In genomic region chr4:3339566-3339965, GRCh38 we compare ENCODE assay signal across 15 cellular contexts. TPM values are rescaled to one million over a fixed set of nuclear protein-coding genes. Genes with fewer than 3 reads are reported as not detected.
DNase-seq lines count a peak whose midpoint lies in the region; ATAC-seq and TF ChIP-seq lines count a peak whose summit lies in the region.
"Had no signal": no experiment of that assay in that cellular context is flagged by ENCODE, and none has a peak within 500 bp of the region (broad histone marks: within the 10 kb centered on the region; RNA-seq: fewer than 3 reads in every experiment).

No MANE protein-coding gene starts in this region.

- 95% methylated on average over 3 of the region's 3 CpGs for WGBS in SK-N-SH (ENCODE audit: low lambda C conversion rate)

- H3K4me1 Mint-ChIP-seq in endothelial cell (ENCODE audit: unreplicated experiment) (peaks cover 43% of the 10 kb centered on the region), type B pancreatic cell (ENCODE audit: unreplicated experiment) (peaks cover 47% of the 10 kb centered on the region)

- ATAC-seq in Right ventricle myocardium superior (ENCODE audit: poor library complexity) = no peak

- no peak for TF ChIP-seq EP300 in SK-N-SH (IDR thresholded peaks at IDR 0.05; ENCODE audit: borderline replicate concordance in 1 of 2, low read depth in 1 of 2, low read length in 1 of 2)

- no peak overlapping the region for H3K27ac ChIP-seq in SK-N-SH (ENCODE audit: low read depth in 2 of 2, low read length in 1 of 2)
- H3K27ac ChIP-seq: HL-60, PC-9 had no signal

- DNase-seq in Right ventricle myocardium superior = peak; percentile 6
- DNase-seq in cardiac septum (ENCODE audit: low spot score) = no peak
- no peak for DNase-seq in SK-N-SH
- no peak for DNase-seq in endothelial cell (ENCODE audit: low spot score)
- DNase-seq in type B pancreatic cell (ENCODE audit: extremely low spot score, unreplicated experiment) = no peak
- DNase-seq in NCI-H146 treated with DMSO at 0.1 percent for 48 hours (lab: John Stamatoyannopoulos, UW; ENCODE audit: unreplicated experiment) = no peak
- DNase-seq in SHP77 (lab: John Stamatoyannopoulos, UW) = no peak
- DNase-seq: Calu3; CD4-positive, alpha-beta memory T cell; DMS53; NCI-H1436; NCI-H2029 treated with DMSO at 0.1 percent for 48 hours; NCI-H524; PC-9 had no signal

- H3K4me2 ChIP-seq in SK-N-SH = no peak overlapping the region
- H3K4me2 ChIP-seq: PC-9 had no signal

- H3K27ac Mint-ChIP-seq in endothelial cell (ENCODE audit: unreplicated experiment) = peak overlapping the region; percentile 39
- H3K27ac Mint-ChIP-seq in type B pancreatic cell = peak overlapping the region; percentile 45

- no peak overlapping the region for H2AFZ ChIP-seq in SK-N-SH (ENCODE audit: low read depth)
- H2AFZ ChIP-seq: PC-9 had no signal

- no peaks in the 10 kb centered on the region for H3K9me3 ChIP-seq in SK-N-SH

- no peaks in the 10 kb centered on the region for H3K36me3 ChIP-seq in SK-N-SH (replicated peaks in 1 of 2; ENCODE audit: control insufficient read depth in 1 of 2, insufficient read depth in 2 of 2, low read length in 1 of 2)

- H3F3A ChIP-seq in SK-N-SH (replicated peaks; ENCODE audit: insufficient read depth) = peaks cover under 1% of the 10 kb centered on the region

- H4K20me1 ChIP-seq in SK-N-SH (ENCODE audit: insufficient read depth) = peaks cover 32% of the 10 kb centered on the region; the same call in 1 of the 2 replicates

- H3K4me3 Mint-ChIP-seq in endothelial cell (ENCODE audit: unreplicated experiment) (no peak overlapping the region), type B pancreatic cell (no peak overlapping the region)
- H3K4me3 Mint-ChIP-seq: CD4-positive, alpha-beta memory T cell had no signal

- intact Hi-C loops in Right ventricle myocardium superior (cut with DNase I) (no loop called here), cardiac septum (cut with DNase I) (no loop called here)

- no peaks in the 10 kb centered on the region for H3K9me2 ChIP-seq in SK-N-SH

- H3K9me3 Mint-ChIP-seq in endothelial cell (ENCODE audit: unreplicated experiment) = no peaks in the 10 kb centered on the region
- H3K9me3 Mint-ChIP-seq in type B pancreatic cell = no peaks in the 10 kb centered on the region
- H3K9me3 Mint-ChIP-seq: CD4-positive, alpha-beta memory T cell had no signal

- CTCF ChIA-PET in SK-N-SH (lab: Yijun Ruan, JAX) = no interaction called here

- H3K79me2 ChIP-seq in SK-N-SH (ENCODE audit: insufficient read depth) = peaks cover 59% of the 10 kb centered on the region

- no peaks in the 10 kb centered on the region; a peak in 2 of 4 replicates for H3K4me1 ChIP-seq in SK-N-SH (ENCODE audit: control insufficient read depth in 1 of 2, insufficient read depth in 2 of 2, low read depth in 1 of 2, low read length in 1 of 2)

- H3K9ac ChIP-seq in SK-N-SH = no peak overlapping the region

- POLR2A ChIA-PET in SK-N-SH (lab: Yijun Ruan, JAX) = no interaction called here

- H3K36me3 Mint-ChIP-seq in endothelial cell (ENCODE audit: low read depth, unreplicated experiment) (peaks cover 28% of the 10 kb centered on the region), type B pancreatic cell (peaks cover 9% of the 10 kb centered on the region)

- H3K4me3 ChIP-seq in SK-N-SH (ENCODE audit: low read depth in 2 of 2, low read length in 1 of 2) = no peak overlapping the region
- H3K4me3 ChIP-seq: PC-9 had no signal

- H3K27me3 Mint-ChIP-seq in endothelial cell (ENCODE audit: unreplicated experiment) = peaks cover 3% of the 10 kb centered on the region
- H3K27me3 Mint-ChIP-seq in type B pancreatic cell = no peaks in the 10 kb centered on the region

- TF ChIP-seq RAD21 in SK-N-SH (IDR thresholded peaks at IDR 0.05; ENCODE audit: low read length) = no peak

- no peak for TF ChIP-seq CTCF in SK-N-SH (IDR thresholded peaks at IDR 0.05)
- TF ChIP-seq CTCF in endothelial cell (IDR thresholded peaks at IDR 0.05; ENCODE audit: unreplicated experiment) = no peak
- TF ChIP-seq CTCF in type B pancreatic cell (conservative IDR thresholded peaks at IDR 0.05) = no peak

- H3K27me3 ChIP-seq in SK-N-SH (ENCODE audit: insufficient read depth) = no peaks in the 10 kb centered on the region

TF ChIP-seq in SK-N-SH, 30 proteins besides CTCF, POLR2A, EP300 and RAD21:
- TF ChIP-seq ZBTB33 (IDR thresholded peaks at IDR 0.05; ENCODE audit: borderline replicate concordance, low read depth) (no peak), RFX5 (IDR thresholded peaks at IDR 0.05; ENCODE audit: low read length) (peak; percentile 72; the same call in 1 of the 2 replicates)

RNA-seq across cellular contexts. Expression of gene RGS12, which starts 46.7 kb away (rescaled TPM):
- total RNA-seq in Right ventricle myocardium superior (15.8 TPM), cardiac septum (19.1 TPM), endothelial cell (ENCODE audit: unreplicated experiment) (116 TPM), type B pancreatic cell (ENCODE audit: low replicate concordance) (35.7 and 67.5 TPM in 2 replicates)
- 11.4 and 18.4 TPM in 2 replicates for polyA plus RNA-seq in SK-N-SH (2012; rRNA removed)
- polyA plus RNA-seq in SK-N-SH (2012; cell fraction: cytosol; rRNA removed) = 7.2 and 9.5 TPM in 2 replicates
- 50.2 and 78.3 TPM in 2 replicates for polyA plus RNA-seq in SK-N-SH (2012; cell fraction: nucleus; rRNA removed)
